15 cellular contexts compared by ENCODE assay signal in the genomic region with DNA sequence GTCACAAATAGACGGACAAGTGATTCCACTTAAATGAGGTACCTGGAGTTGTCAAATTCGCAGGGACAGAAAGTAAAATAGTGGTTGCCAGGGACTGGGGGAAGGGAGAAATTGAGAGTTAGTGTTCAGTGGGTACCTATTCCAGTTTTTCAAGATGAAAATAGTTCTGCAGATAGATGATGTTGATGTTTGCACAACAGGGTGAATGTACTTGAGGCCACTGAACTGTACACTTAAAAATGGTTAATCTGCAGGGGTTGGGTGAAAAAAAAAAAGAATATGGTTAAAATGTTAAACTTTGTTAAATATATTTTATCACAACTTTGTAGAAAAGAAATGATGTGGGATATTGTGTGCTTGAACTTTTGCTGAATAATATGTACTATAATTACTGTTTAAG.
DNase-seq lines count a peak whose midpoint lies in the region; ATAC-seq and TF ChIP-seq lines count a peak whose summit lies in the region.
"Had no signal": no experiment of that assay in that cellular context is flagged by ENCODE, and none has a peak within 500 bp of the region (broad histone marks: within the 10 kb centered on the region; RNA-seq: fewer than 3 reads in every experiment).

No MANE protein-coding gene starts in this region.

- H3K27ac ChIP-seq in brain microvascular endothelial cell: no peak overlapping the region
- H3K27ac ChIP-seq: HL-60 had no signal

- H3K27me3 ChIP-seq in Caco-2 (replicated peaks; ENCODE audit: control insufficient read depth, insufficient read depth, low read length): no peaks in the 10 kb centered on the region
- no peaks in the 10 kb centered on the region for H3K27me3 ChIP-seq in brain microvascular endothelial cell (replicated peaks)

- DNase-seq in activated naive CD4-positive, alpha-beta T cell treated with anti-CD3 and anti-CD28 coated beads for 36 hours: no peak
- DNase-seq in Caco-2 (no peak), brain microvascular endothelial cell (no peak), GM10266 (ENCODE audit: extremely low spot score) (no peak)
- no peak for DNase-seq in central memory CD8-positive, alpha-beta T cell (ENCODE audit: low spot score in 2 of 2)
- no peak for DNase-seq in stimulated activated naive B cell treated with anti-CD40 and anti-IgM and Interleukin-4, amounts not matched to agents 10 μg/mL and 1 μg/mL and 100 μg/mL, for 72 hours
- DNase-seq: AML-193, DMS 273 treated with DMSO at 0.1 percent for 48 hours, NCI-H1048, NCI-H146, NCI-H226, NCI-H69 had no signal

- CTCF ChIA-PET in activated naive CD4-positive, alpha-beta T cell treated with anti-CD3 and anti-CD28 coated beads for 36 hours (lab: Charles Lee): no interaction called here
- CTCF ChIA-PET in Caco-2 (lab: Charles Lee): no interaction called here

- TF ChIP-seq CTCF in Caco-2 (IDR thresholded peaks at IDR 0.05; ENCODE audit: insufficient read depth in 1 of 2, low read depth in 1 of 2, low read length in 1 of 2, severe bottlenecking in 1 of 2, unreplicated experiment in 1 of 2) (no peak), brain microvascular endothelial cell (IDR thresholded peaks at IDR 0.05; ENCODE audit: low read depth, low read length, missing control alignments) (no peak), GM10266 (IDR thresholded peaks at IDR 0.05; ENCODE audit: control insufficient read depth, insufficient read depth, low read depth, missing control alignments) (no peak)

- peak overlapping the region; percentile 36 for H3K27ac Mint-ChIP-seq in activated naive CD4-positive, alpha-beta T cell treated with anti-CD3 and anti-CD28 coated beads, Interleukin-2, amount 50 U/mL, for 24 hours
- H3K27ac Mint-ChIP-seq in activated naive CD4-positive, alpha-beta T cell treated with anti-CD3 and anti-CD28 coated beads for 36 hours: no peak overlapping the region
- peak overlapping the region; percentile 50 for H3K27ac Mint-ChIP-seq in Caco-2 (ENCODE audit: unreplicated experiment)
- H3K27ac Mint-ChIP-seq in central memory CD8-positive, alpha-beta T cell (ENCODE audit: low read depth): peak overlapping the region; percentile 62
- peak overlapping the region; percentile 84 for H3K27ac Mint-ChIP-seq in stimulated activated naive B cell treated with anti-CD40 and anti-IgM and Interleukin-4, amounts not matched to agents 10 μg/mL and 1 μg/mL and 100 μg/mL, for 72 hours

- no peak overlapping the region for H3K4me3 ChIP-seq in Caco-2 (ENCODE audit: low read depth, low read length)
- H3K4me3 ChIP-seq in brain microvascular endothelial cell (ENCODE audit: low read depth, low read length): no peak overlapping the region
- H3K4me3 ChIP-seq: K562 had no signal

- no peak for ATAC-seq in central memory CD8-positive, alpha-beta T cell (replicated peaks; ENCODE audit: extremely low read depth, poor library complexity, severe bottlenecking)
- no peak for ATAC-seq in stimulated activated naive B cell treated with anti-CD40 and anti-IgM and Interleukin-4, amounts not matched to agents 10 μg/mL and 1 μg/mL and 100 μg/mL, for 72 hours (replicated peaks)
- ATAC-seq: K562 had no signal

- no peak overlapping the region for H3K4me3 Mint-ChIP-seq in activated naive CD4-positive, alpha-beta T cell treated with anti-CD3 and anti-CD28 coated beads, Interleukin-2, amount 50 U/mL, for 24 hours
- H3K4me3 Mint-ChIP-seq in activated naive CD4-positive, alpha-beta T cell treated with anti-CD3 and anti-CD28 coated beads for 36 hours: no peak overlapping the region
- H3K4me3 Mint-ChIP-seq in Caco-2 (ENCODE audit: unreplicated experiment): no peak overlapping the region
- H3K4me3 Mint-ChIP-seq in central memory CD8-positive, alpha-beta T cell: no peak overlapping the region
- no peak overlapping the region for H3K4me3 Mint-ChIP-seq in stimulated activated naive B cell treated with anti-CD40 and anti-IgM and Interleukin-4, amounts not matched to agents 10 μg/mL and 1 μg/mL and 100 μg/mL, for 72 hours

- no peaks in the 10 kb centered on the region for H3K27me3 Mint-ChIP-seq in activated naive CD4-positive, alpha-beta T cell treated with anti-CD3 and anti-CD28 coated beads, Interleukin-2, amount 50 U/mL, for 24 hours
- no peaks in the 10 kb centered on the region for H3K27me3 Mint-ChIP-seq in activated naive CD4-positive, alpha-beta T cell treated with anti-CD3 and anti-CD28 coated beads for 36 hours (ENCODE audit: low read depth)
- H3K27me3 Mint-ChIP-seq in Caco-2 (ENCODE audit: insufficient read depth, unreplicated experiment): no peaks in the 10 kb centered on the region
- no peaks in the 10 kb centered on the region for H3K27me3 Mint-ChIP-seq in central memory CD8-positive, alpha-beta T cell
- no peaks in the 10 kb centered on the region for H3K27me3 Mint-ChIP-seq in stimulated activated naive B cell treated with anti-CD40 and anti-IgM and Interleukin-4, amounts not matched to agents 10 μg/mL and 1 μg/mL and 100 μg/mL, for 72 hours

- H3K36me3 Mint-ChIP-seq in activated naive CD4-positive, alpha-beta T cell treated with anti-CD3 and anti-CD28 coated beads, Interleukin-2, amount 50 U/mL, for 24 hours: peaks cover 10% of the 10 kb centered on the region
- H3K36me3 Mint-ChIP-seq in activated naive CD4-positive, alpha-beta T cell treated with anti-CD3 and anti-CD28 coated beads for 36 hours (ENCODE audit: low read depth): peaks cover 39% of the 10 kb centered on the region
- H3K36me3 Mint-ChIP-seq in Caco-2 (ENCODE audit: insufficient read depth, unreplicated experiment): peaks cover 36% of the 10 kb centered on the region
- peaks cover 23% of the 10 kb centered on the region for H3K36me3 Mint-ChIP-seq in central memory CD8-positive, alpha-beta T cell (ENCODE audit: insufficient read depth)
- H3K36me3 Mint-ChIP-seq in stimulated activated naive B cell treated with anti-CD40 and anti-IgM and Interleukin-4, amounts not matched to agents 10 μg/mL and 1 μg/mL and 100 μg/mL, for 72 hours: peaks cover 32 to 61% of the 10 kb centered on the region in 2 donors

- intact Hi-C loops in activated naive CD4-positive, alpha-beta T cell treated with anti-CD3 and anti-CD28 coated beads for 36 hours (cut with micrococcal nuclease): no loop called here
- intact Hi-C loops in Caco-2 (cut with micrococcal nuclease; ENCODE audit: unreplicated experiment): no loop called here

- H3K9me3 Mint-ChIP-seq in activated naive CD4-positive, alpha-beta T cell treated with anti-CD3 and anti-CD28 coated beads, Interleukin-2, amount 50 U/mL, for 24 hours: no peaks in the 10 kb centered on the region
- H3K9me3 Mint-ChIP-seq in activated naive CD4-positive, alpha-beta T cell treated with anti-CD3 and anti-CD28 coated beads for 36 hours: peaks cover 5% of the 10 kb centered on the region
- no peaks in the 10 kb centered on the region for H3K9me3 Mint-ChIP-seq in Caco-2 (ENCODE audit: unreplicated experiment)
- H3K9me3 Mint-ChIP-seq in central memory CD8-positive, alpha-beta T cell: no peaks in the 10 kb centered on the region
- H3K9me3 Mint-ChIP-seq in stimulated activated naive B cell treated with anti-CD40 and anti-IgM and Interleukin-4, amounts not matched to agents 10 μg/mL and 1 μg/mL and 100 μg/mL, for 72 hours: peaks cover 4 to 8% of the 10 kb centered on the region in 2 donors

- POLR2A ChIA-PET in Caco-2 (lab: Charles Lee): no interaction called here

- no peaks in the 10 kb centered on the region for H3K36me3 ChIP-seq in Caco-2 (ENCODE audit: control insufficient read depth, insufficient read depth, low read length)
- no peaks in the 10 kb centered on the region for H3K36me3 ChIP-seq in brain microvascular endothelial cell (replicated peaks)

- H3K9me3 ChIP-seq in Caco-2: no peaks in the 10 kb centered on the region

- H3K4me1 Mint-ChIP-seq in activated naive CD4-positive, alpha-beta T cell treated with anti-CD3 and anti-CD28 coated beads, Interleukin-2, amount 50 U/mL, for 24 hours: peaks cover 87% of the 10 kb centered on the region
- peaks cover 81% of the 10 kb centered on the region for H3K4me1 Mint-ChIP-seq in activated naive CD4-positive, alpha-beta T cell treated with anti-CD3 and anti-CD28 coated beads for 36 hours (ENCODE audit: low read depth)
- H3K4me1 Mint-ChIP-seq in Caco-2 (ENCODE audit: low read depth, unreplicated experiment): peaks cover 37% of the 10 kb centered on the region
- H3K4me1 Mint-ChIP-seq in central memory CD8-positive, alpha-beta T cell: peaks cover 66% of the 10 kb centered on the region
- H3K4me1 Mint-ChIP-seq in stimulated activated naive B cell treated with anti-CD40 and anti-IgM and Interleukin-4, amounts not matched to agents 10 μg/mL and 1 μg/mL and 100 μg/mL, for 72 hours: peaks cover 47 to 86% of the 10 kb centered on the region in 2 donors

- no TSS peak for BruUV-seq in Caco-2 (replicated peaks; lab: Mats Ljungman, UMichigan)

- peaks cover 27% of the 10 kb centered on the region for H3K4me1 ChIP-seq in Caco-2

- in situ Hi-C loops in brain microvascular endothelial cell (cut with HindIII; ENCODE audit: low pct_ligation_motif_present, low sequenced_read_pairs): no loop called here
